Comparison of ENCODE assay signal across 16 cellular contexts in the genomic region with DNA sequence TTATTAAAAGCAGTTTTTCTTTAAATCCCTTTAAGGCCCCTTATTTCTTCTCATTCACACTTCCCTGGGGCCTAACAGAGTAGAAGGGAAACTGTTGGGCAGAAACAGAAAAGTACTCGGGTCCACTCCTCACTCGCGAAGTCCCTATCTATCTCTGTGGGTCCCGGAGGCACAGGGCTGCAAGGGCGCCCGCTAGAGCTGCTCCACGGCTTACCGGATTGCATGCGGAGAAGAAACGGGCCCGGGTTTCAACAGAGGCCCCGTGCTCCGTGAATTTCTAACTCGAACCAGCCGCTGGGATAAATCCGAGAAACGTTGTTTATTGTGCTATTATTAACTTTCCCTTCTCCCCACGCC. TPM values are rescaled to one million over a fixed set of nuclear protein-coding genes. Genes with fewer than 3 reads are reported as not detected.
"Had no signal": no experiment of that assay in that cellular context is flagged by ENCODE, and none has a peak within 500 bp of the region (broad histone marks: within the 10 kb centered on the region; RNA-seq: fewer than 3 reads in every experiment).

No MANE protein-coding gene starts in this region.

- H3K9me3 Mint-ChIP-seq: activated B cell treated with CpG ODN at 0.5 μM for 24 hours; activated naive CD4-positive, alpha-beta T cell treated with anti-CD3 and anti-CD28 coated beads, Interleukin-2, amount 10 ng/mL, durations not matched to agents 7 days and 5 days; activated T-helper 2 cell treated with anti-CD3 and anti-CD28 coated beads, Interferon-gamma antibody, Interleukin-2, Interleukin-4, amounts not matched to agents 10 μg/mL and 5 μg/mL and 100 μg/mL, durations not matched to agents 14 hours and 24 hours and 36 hours; T-helper 1 cell treated with Interleukin-12 subunit alpha and Interleukin-12 subunit beta and Interleukin-4 antibody, amounts not matched to agents 30 μg/mL and 1 μg/mL, for 36 hours had no signal

- H3K9me3 ChIP-seq: right atrium auricular region, tibial artery, uterus had no signal

- H3K4me3 Mint-ChIP-seq: activated B cell treated with CpG ODN at 0.5 μM for 24 hours; activated CD4-positive, alpha-beta T cell treated with anti-CD3 and anti-CD28 coated beads, Interleukin-2, amount 10 ng/mL, durations not matched to agents 24 days and 14 days; activated naive CD4-positive, alpha-beta T cell treated with anti-CD3 and anti-CD28 coated beads, Interleukin-2, amount 10 ng/mL, durations not matched to agents 7 days and 5 days; T-helper 1 cell treated with Interleukin-12 subunit alpha and Interleukin-12 subunit beta and Interleukin-4 antibody, amounts not matched to agents 30 μg/mL and 1 μg/mL, for 36 hours had no signal

- H3K4me3 ChIP-seq: right atrium auricular region, uterus had no signal

- H3K36me3 ChIP-seq: right atrium auricular region, tibial artery, uterus had no signal

- H3K27ac ChIP-seq: right atrium auricular region, tibial artery, uterus had no signal

- ATAC-seq: esophagus mucosa had no signal

- H3K36me3 Mint-ChIP-seq: activated naive CD4-positive, alpha-beta T cell treated with anti-CD3 and anti-CD28 coated beads, Interleukin-2, amount 10 ng/mL, durations not matched to agents 7 days and 5 days had no signal

- H3K27ac Mint-ChIP-seq: activated B cell treated with CpG ODN at 0.5 μM for 24 hours; activated CD4-positive, alpha-beta T cell treated with anti-CD3 and anti-CD28 coated beads, Interleukin-2, amount 10 ng/mL, durations not matched to agents 24 days and 14 days; activated naive CD4-positive, alpha-beta T cell treated with anti-CD3 and anti-CD28 coated beads, Interleukin-2, amount 10 ng/mL, durations not matched to agents 7 days and 5 days; activated T-helper 2 cell treated with anti-CD3 and anti-CD28 coated beads, Interferon-gamma antibody, Interleukin-2, Interleukin-4, amounts not matched to agents 10 μg/mL and 5 μg/mL and 100 μg/mL, durations not matched to agents 14 hours and 24 hours and 36 hours; T-helper 1 cell treated with Interleukin-12 subunit alpha and Interleukin-12 subunit beta and Interleukin-4 antibody, amounts not matched to agents 30 μg/mL and 1 μg/mL, for 36 hours had no signal

- DNase-seq: activated B cell treated with CpG ODN at 0.5 μM for 24 hours; activated CD4-positive, alpha-beta T cell treated with anti-CD3 and anti-CD28 coated beads, Interleukin-2, amount 10 ng/mL, durations not matched to agents 24 days and 14 days; activated CD8-positive, alpha-beta memory T cell treated with anti-CD3 and anti-CD28 coated beads for 24 hours; activated naive CD4-positive, alpha-beta T cell treated with anti-CD3 and anti-CD28 coated beads, Interleukin-2, amount 10 ng/mL, durations not matched to agents 7 days and 5 days; activated T-cell treated with anti-CD3 and anti-CD28 coated beads for 4 hours; small intestine; tibial artery; uterus had no signal

RNA-seq across cellular contexts. Expression of a gene that starts 4.3 kb away (rescaled TPM):
- total RNA-seq: activated B cell treated with CpG ODN at 0.5 μM for 24 hours; activated CD4-positive, alpha-beta T cell treated with anti-CD3 and anti-CD28 coated beads, Interleukin-2, amount 10 ng/mL, durations not matched to agents 24 days and 14 days; activated T-helper 2 cell treated with anti-CD3 and anti-CD28 coated beads, Interferon-gamma antibody, Interleukin-2, Interleukin-4, amounts not matched to agents 10 μg/mL and 5 μg/mL and 100 μg/mL, durations not matched to agents 14 hours and 24 hours and 36 hours; chondrocyte; fibroblast of villous mesenchyme; myocyte had no signal
- polyA plus RNA-seq: keratinocyte had no signal
